Comparison of ENCODE assay signal across 8 cellular contexts in the genomic region with DNA sequence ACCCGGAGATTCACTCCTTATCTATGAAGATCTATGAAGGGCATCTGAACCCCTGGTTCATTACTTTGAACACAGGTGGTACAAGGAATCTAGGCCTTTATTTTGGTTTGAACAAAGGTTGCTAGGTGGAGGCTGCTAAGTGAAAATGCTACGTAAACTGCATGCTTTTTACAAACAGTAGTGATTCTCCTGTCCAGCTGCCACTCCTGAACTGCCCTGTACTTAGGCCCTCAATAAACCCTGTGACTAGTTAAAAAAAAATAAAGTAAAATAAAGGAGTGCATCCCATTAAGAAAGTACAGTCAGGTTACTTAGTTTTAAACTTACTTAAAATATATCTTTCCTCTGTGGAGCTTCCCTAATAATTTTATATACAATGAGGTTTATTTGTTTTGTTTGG. TPM values are rescaled to one million over a fixed set of nuclear protein-coding genes. Genes with fewer than 3 reads are reported as not detected.
"Had no signal": no experiment of that assay in that cellular context is flagged by ENCODE, and none has a peak within 500 bp of the region (broad histone marks: within the 10 kb centered on the region; RNA-seq: fewer than 3 reads in every experiment).

No MANE protein-coding gene starts in this region.

- H3K27ac ChIP-seq: GM23248 had no signal

- H3K27ac Mint-ChIP-seq: H9, IgD-negative memory B cell had no signal

- H3K4me3 ChIP-seq: GM23248 had no signal

- H3K4me3 Mint-ChIP-seq: H9, IgD-negative memory B cell had no signal

- H2AFZ ChIP-seq: GM23248 had no signal

- DNase-seq: GM23248, H9, HCEC 1CT, KBM-7 had no signal

- H3K4me1 Mint-ChIP-seq: H9 had no signal

- ATAC-seq: HepG2 had no signal

RNA-seq across cellular contexts. Expression of a gene that starts 27.7 kb away (rescaled TPM):
- total RNA-seq: GM23248, H1, H9, HT1080 had no signal
- polyA plus RNA-seq: GM23248, H1, IgD-negative memory B cell had no signal
